In the genomic region with DNA sequence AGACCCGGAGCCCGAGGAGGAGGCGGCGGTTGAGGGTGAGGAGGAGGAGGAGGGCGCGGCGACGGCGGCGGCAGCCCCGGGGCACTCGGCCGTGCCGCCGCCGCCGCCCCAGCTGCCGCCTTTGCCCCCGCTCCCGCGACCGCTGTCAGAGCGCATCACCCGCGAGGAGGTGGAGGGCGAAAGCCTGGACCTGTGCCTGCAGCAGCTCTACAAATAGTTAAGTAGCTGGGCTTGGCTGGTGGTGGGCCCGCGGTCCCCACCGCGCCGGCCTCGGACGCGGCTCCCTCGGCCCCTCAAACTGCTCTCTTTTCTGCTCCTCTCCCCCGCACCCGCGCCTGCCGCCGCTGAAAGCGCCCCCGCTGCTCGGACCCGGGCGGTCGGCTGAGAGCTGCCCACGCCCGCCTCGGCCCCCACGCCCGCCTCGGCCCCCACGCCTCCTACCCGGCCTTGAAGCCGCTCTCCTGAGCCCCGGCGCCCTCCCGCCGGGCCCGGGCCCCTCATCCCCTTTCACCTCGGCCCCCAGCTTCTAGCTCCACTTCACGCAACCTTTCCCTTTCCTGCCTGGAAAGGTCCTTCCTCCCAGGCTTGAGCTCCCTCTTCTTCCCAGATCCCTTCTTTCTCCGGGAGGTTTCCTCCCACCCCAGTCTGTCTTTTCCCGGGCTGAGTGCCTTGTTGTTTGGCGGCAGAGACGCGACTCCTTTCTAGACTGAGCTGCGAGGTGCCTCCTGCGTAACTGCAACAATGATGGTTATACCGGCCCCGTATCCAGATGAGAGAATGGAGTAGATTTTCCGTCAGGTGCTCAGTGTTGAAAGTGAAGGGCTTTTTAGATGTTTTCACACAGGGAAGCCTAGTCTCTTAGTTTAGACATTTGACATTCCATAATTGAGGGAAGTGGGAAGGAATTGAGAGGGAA, we compare ENCODE assay signal across 8 cellular contexts. TPM values are rescaled to one million over a fixed set of nuclear protein-coding genes. Genes with fewer than 3 reads are reported as not detected.
DNase-seq lines count a peak whose midpoint lies in the region; ATAC-seq and TF ChIP-seq lines count a peak whose summit lies in the region.

No MANE protein-coding gene starts in this region.

- H3K9me3 ChIP-seq in HUES6 (ENCODE audit: control insufficient read depth, insufficient read depth, low read depth, low read length): no peaks in the 10 kb centered on the region
- no peaks in the 10 kb centered on the region for H3K9me3 ChIP-seq in esophagus muscularis mucosa

- peak overlapping the region; percentile 41 for H3K9ac ChIP-seq in HUES6 (ENCODE audit: low read length)

- POLR2A ChIA-PET in activated B cell treated with CpG ODN at 0.5 μM for 24 hours (lab: Charles Lee): interaction anchor here (0.6 to 0.9 kb wide), 3 partner anchors 239 to 1561 kb away, joined by 3 to 6 read pairs (median 4); no protein-coding TSS in a partner anchor

- no peak for TF ChIP-seq POLR2A in esophagus muscularis mucosa (IDR thresholded peaks at IDR 0.05; ENCODE audit: low read depth)

- H3K4me1 ChIP-seq in HUES6 (ENCODE audit: control insufficient read depth, insufficient read depth, low read length) (peaks cover 5% of the 10 kb centered on the region; the same call in 1 of the 2 replicates), esophagus muscularis mucosa (peaks cover 12 to 23% (median 21%) of the 10 kb centered on the region in 4 donors)

- H3K27ac ChIP-seq in HUES6 (ENCODE audit: low read depth, low read length) (no peak overlapping the region), esophagus muscularis mucosa (replicated peaks in 1 of 4) (no peak overlapping the region)

- peaks cover 32% of the 10 kb centered on the region for H3K27me3 ChIP-seq in HUES6 (ENCODE audit: control insufficient read depth, insufficient read depth, low read length)
- peaks cover 0 to 71% (median 24%) of the 10 kb centered on the region in 4 donors for H3K27me3 ChIP-seq in esophagus muscularis mucosa

- TF ChIP-seq CTCF in activated B cell treated with CpG ODN at 0.5 μM for 24 hours (IDR thresholded peaks at IDR 0.05) (no peak), esophagus muscularis mucosa (IDR thresholded peaks at IDR 0.05) (no peak)

- H3K9me3 Mint-ChIP-seq in activated B cell treated with CpG ODN at 0.5 μM for 24 hours: no peaks in the 10 kb centered on the region
- H3K9me3 Mint-ChIP-seq in naive B cell: peaks cover 0 to 1% (median 0%) of the 10 kb centered on the region in 7 donors

- H3K4me1 Mint-ChIP-seq in activated B cell treated with CpG ODN at 0.5 μM for 24 hours (peaks cover 17% of the 10 kb centered on the region), naive B cell (peaks cover 11 to 17% (median 14%) of the 10 kb centered on the region in 3 donors)

- peak overlapping the region; percentile 92 for H3K4me3 Mint-ChIP-seq in activated B cell treated with CpG ODN at 0.5 μM for 24 hours
- peak overlapping the region; percentile 82 to 97 (median 94) for H3K4me3 Mint-ChIP-seq in naive B cell

- 2% methylated on average over 36 of the region's 72 CpGs for WGBS in esophagus muscularis mucosa

- H3K36me3 Mint-ChIP-seq in activated B cell treated with CpG ODN at 0.5 μM for 24 hours (ENCODE audit: low read depth) (no peaks in the 10 kb centered on the region), naive B cell (peaks cover 0 to 7% of the 10 kb centered on the region in 2 donors)

- peaks cover 43% of the 10 kb centered on the region for H3K27me3 Mint-ChIP-seq in activated B cell treated with CpG ODN at 0.5 μM for 24 hours
- peaks cover 29 to 47% (median 34%) of the 10 kb centered on the region in 3 donors for H3K27me3 Mint-ChIP-seq in naive B cell

- intact Hi-C loops in activated B cell treated with CpG ODN at 0.5 μM for 24 hours (cut with micrococcal nuclease) (loop anchor here (10.0 kb wide), 1 partner anchor 62 kb away; the partner anchor contains the start of genes RAD51C and TEX14), esophagus muscularis mucosa (cut with DNase I) (no loop called here)

- H3K27ac Mint-ChIP-seq in activated B cell treated with CpG ODN at 0.5 μM for 24 hours (no peak overlapping the region), naive B cell (peak overlapping the region in 3 of 6 donors; percentile 0 to 59 (median 58))

- H3K36me3 ChIP-seq in HUES6 (ENCODE audit: control insufficient read depth, insufficient read depth, low read length): no peaks in the 10 kb centered on the region
- no peaks in the 10 kb centered on the region for H3K36me3 ChIP-seq in esophagus muscularis mucosa

- CTCF ChIA-PET in activated B cell treated with CpG ODN at 0.5 μM for 24 hours (lab: Charles Lee): no interaction called here

- peak overlapping the region; percentile 76 for H3K4me3 ChIP-seq in HUES6 (ENCODE audit: low read depth, low read length)
- H3K4me3 ChIP-seq in esophagus muscularis mucosa: peak overlapping the region; percentile 55 to 65 (median 58)

- no peak for TF ChIP-seq EP300 in esophagus muscularis mucosa (IDR thresholded peaks at IDR 0.05)

- DNase-seq in COR-L47 (lab: John Stamatoyannopoulos, UW) (peak; percentile 15), activated B cell treated with CpG ODN at 0.5 μM for 24 hours (peak; percentile 15), esophagus muscularis mucosa (ENCODE audit: extremely low spot score) (no peak), naive B cell (peak; percentile 8), HCEC 1CT (no peak)

- ATAC-seq in activated B cell treated with CpG ODN at 0.5 μM for 24 hours (ENCODE audit: low read depth) (peak; percentile 45), naive B cell (ENCODE audit: low read depth in 2 of 2) (peak; percentile 64 to 66), GM19023 (IDR thresholded peaks at IDR 0.05; ENCODE audit: unreplicated experiment) (no peak), GM19467 (IDR thresholded peaks at IDR 0.05; ENCODE audit: unreplicated experiment) (no peak)

RNA-seq across cellular contexts. Expression of gene PPM1E, which starts 0.8 kb away (rescaled TPM):
- total RNA-seq in activated B cell treated with CpG ODN at 0.5 μM for 24 hours: 0.02 and 0.07 TPM in 2 replicates
- total RNA-seq in esophagus muscularis mucosa: under 1 TPM; 0.42 to 0.91 (median 0.67) TPM
- under 1 TPM in 2 of 6 donors, not detected in 4; 0.04 to 0.08 TPM for polyA plus RNA-seq in naive B cell (ENCODE audit: low read depth in 6 of 6)

Comparison
In these comparisons a context has a peak if more than half of its experiments do, and no peak if none do; other contexts are left out.
1. DNase-seq: peak in COR-L47 (single experiment), activated B cell treated with CpG ODN at 0.5 μM for 24 hours (single experiment) and naive B cell (single experiment); none in esophagus muscularis mucosa (single experiment) and HCEC 1CT (single experiment).
2. ATAC-seq: peak in activated B cell treated with CpG ODN at 0.5 μM for 24 hours (single experiment) and naive B cell (2 of 2); none in GM19023 (single experiment) and GM19467 (single experiment).